Comparison of ENCODE assay signal across 27 cellular contexts in genomic region chr7:82406937-82407336, GRCh38. TPM values are rescaled to one million over a fixed set of nuclear protein-coding genes. Genes with fewer than 3 reads are reported as not detected.
"Had no signal": no experiment of that assay in that cellular context is flagged by ENCODE, and none has a peak within 500 bp of the region (broad histone marks: within the 10 kb centered on the region; RNA-seq: fewer than 3 reads in every experiment).

No MANE protein-coding gene starts in this region.

- H3K9me3 ChIP-seq: esophagus muscularis mucosa, lower lobe of right lung, mucosa of descending colon, ovary, stomach, thyroid gland had no signal

- H3K27me3 ChIP-seq: esophagus muscularis mucosa, foreskin keratinocyte, ovary, stomach, thyroid gland had no signal

- DNase-seq: activated CD4-positive, alpha-beta memory T cell treated with anti-CD3 and anti-CD28 coated beads, Interleukin-2, amount 10 ng/mL, durations not matched to agents 7 days and 5 days; activated CD4-positive, alpha-beta T cell treated with anti-CD3 and anti-CD28 coated beads for 1 hour; activated CD4-positive, alpha-beta T cell treated with anti-CD3 and anti-CD28 coated beads, Interleukin-2, amount 10 ng/mL, durations not matched to agents 7 days and 5 days; activated CD8-positive, alpha-beta memory T cell treated with anti-CD3 and anti-CD28 coated beads, Interleukin-2, amount 50 U/mL, for 48 hours; activated naive CD4-positive, alpha-beta T cell; activated T-cell treated with anti-CD3 and anti-CD28 coated beads, Interleukin-2, amount 50 U/mL, for 4 hours; dermis blood vessel endothelial cell; effector CD4-positive, alpha-beta T cell; foreskin keratinocyte; kidney glomerular epithelial cell; lower lobe of right lung; mesendoderm; mucosa of descending colon; nephron progenitor cell; ovary; retina; stimulated activated CD4-positive, alpha-beta T cell treated with anti-CD3 and anti-CD28 coated beads, Interleukin-15, amount 100 ng/mL, for 24 hours; stimulated activated CD4-positive, alpha-beta T cell treated with anti-CD3 and anti-CD28 coated beads, Interleukin-2, amount 100 ng/mL, for 24 hours; stimulated activated naive B cell treated with anti-CD40 and anti-IgM and Interleukin-4, amounts not matched to agents 10 μg/mL and 1 μg/mL and 100 μg/mL, for 72 hours; stomach; T1000; thyroid gland had no signal

- H3K36me3 ChIP-seq: esophagus muscularis mucosa, lower lobe of right lung, ovary, stomach, thyroid gland had no signal

- H3K4me3 ChIP-seq: esophagus muscularis mucosa, lower lobe of right lung, mucosa of descending colon, ovary, stomach, thyroid gland had no signal

- ATAC-seq: activated naive CD4-positive, alpha-beta T cell treated with anti-CD3 and anti-CD28 coated beads, Interleukin-2, amount 50 U/mL, for 72 hours; activated T-cell treated with anti-CD3 and anti-CD28 coated beads, Interleukin-2, amount 50 U/mL, for 4 hours; activated T-helper 17 cell treated with anti-CD3 and anti-CD28 coated beads, Interleukin-2, amount 50 U/mL, for 72 hours; foreskin keratinocyte; left lobe of liver; lower lobe of right lung; mucosa of descending colon; sciatic nerve; stimulated activated naive B cell treated with anti-CD40 and anti-IgM and Interleukin-4, amounts not matched to agents 10 μg/mL and 1 μg/mL and 100 μg/mL, for 72 hours had no signal

- H3K4me1 ChIP-seq: foreskin keratinocyte, lower lobe of right lung, stomach, thyroid gland had no signal

- H3K27ac ChIP-seq: esophagus muscularis mucosa, foreskin keratinocyte, lower lobe of right lung, ovary, stomach, thyroid gland had no signal

RNA-seq across cellular contexts. Expression of gene CACNA2D1, which starts 36.6 kb away (rescaled TPM):
- total RNA-seq: activated CD4-positive, alpha-beta memory T cell treated with anti-CD3 and anti-CD28 coated beads, Interleukin-2, amount 10 ng/mL, durations not matched to agents 7 days and 5 days; activated CD4-positive, alpha-beta T cell treated with anti-CD3 and anti-CD28 coated beads, Interleukin-2, amount 10 ng/mL, durations not matched to agents 7 days and 5 days; activated naive CD4-positive, alpha-beta T cell treated with anti-CD3 and anti-CD28 coated beads, Interleukin-2, amount 50 U/mL, for 72 hours; activated T-helper 17 cell treated with anti-CD3 and anti-CD28 coated beads, Interleukin-2, amount 50 U/mL, for 72 hours had no signal
